8 cellular contexts compared by ENCODE assay signal in the genomic region with DNA sequence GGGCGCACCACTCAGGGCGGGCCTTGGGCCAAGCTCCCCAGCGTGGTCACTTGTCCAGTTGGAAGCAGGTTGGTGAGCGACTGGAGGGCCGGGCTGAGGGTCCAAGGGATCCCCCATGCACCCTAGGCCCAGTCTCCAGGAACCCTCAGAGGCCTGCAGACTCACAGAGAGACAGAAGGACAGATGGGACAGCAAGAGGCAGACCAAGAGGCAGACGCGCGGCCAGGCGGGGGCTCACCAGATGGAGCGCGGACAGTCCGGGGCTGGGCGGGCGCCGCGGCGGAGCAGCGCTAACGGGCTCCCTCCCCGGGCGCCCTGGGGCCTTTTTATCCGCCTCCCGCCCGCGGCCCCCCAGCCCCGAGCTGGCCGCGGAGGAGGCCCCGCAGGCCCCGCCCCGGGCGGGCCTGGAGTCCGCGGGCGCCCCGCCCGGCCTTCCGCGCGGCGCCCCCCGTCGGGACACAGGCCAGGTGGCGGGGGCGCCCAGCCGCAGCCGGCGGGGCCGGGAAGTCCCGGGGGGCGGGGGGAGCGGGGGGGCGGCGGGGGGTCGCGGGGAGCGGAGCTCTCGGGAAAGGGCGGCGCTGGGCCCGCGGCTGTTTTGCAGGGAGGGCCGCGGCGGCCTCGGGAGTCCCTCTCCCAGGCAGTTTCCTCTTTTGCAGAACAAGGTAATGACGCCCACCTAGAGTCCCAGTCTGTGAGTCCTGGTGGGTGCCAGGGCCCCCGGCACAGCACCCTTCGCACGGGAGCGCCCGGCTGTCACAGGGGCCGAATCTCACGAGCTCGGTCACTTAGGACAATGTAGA. TPM values are rescaled to one million over a fixed set of nuclear protein-coding genes. Genes with fewer than 3 reads are reported as not detected.
DNase-seq lines count a peak whose midpoint lies in the region; ATAC-seq and TF ChIP-seq lines count a peak whose summit lies in the region.

TSS of gene LOXL4 (minus strand) at position 301 of the 800 bp plus-strand sequence. CDS start 5,175 bp downstream, outside the sequence.

- peaks cover 16 to 53% (median 18%) of the 10 kb centered on the region in 5 donors for H3K27me3 Mint-ChIP-seq in naive thymus-derived CD8-positive, alpha-beta T cell

- POLR2A ChIA-PET in naive thymus-derived CD8-positive, alpha-beta T cell (lab: Charles Lee), result no interaction called here

- H3K36me3 ChIP-seq in GM06990 (ENCODE audit: control insufficient read depth, insufficient read depth, low read length), result no peaks in the 10 kb centered on the region
- no peaks in the 10 kb centered on the region for H3K36me3 ChIP-seq in esophagus squamous epithelium

- peaks cover 15 to 54% (median 21%) of the 10 kb centered on the region in 3 donors for H3K4me1 ChIP-seq in esophagus squamous epithelium

- H3K36me3 Mint-ChIP-seq in naive thymus-derived CD8-positive, alpha-beta T cell, result peaks cover 0 to 2% (median 0%) of the 10 kb centered on the region in 3 donors

- no peak for TF ChIP-seq POLR2A in esophagus squamous epithelium (IDR thresholded peaks at IDR 0.05)

- no peak for TF ChIP-seq CTCF in GM06990 (IDR thresholded peaks at IDR 0.05; ENCODE audit: insufficient read depth, low read length, poor library complexity, severe bottlenecking)
- TF ChIP-seq CTCF in esophagus squamous epithelium (IDR thresholded peaks at IDR 0.05), result no peak

- ATAC-seq in naive thymus-derived CD8-positive, alpha-beta T cell, result peak; percentile 64 to 65
- ATAC-seq in HG03039 (IDR thresholded peaks at IDR 0.05; ENCODE audit: unreplicated experiment) (no peak), HG02798 (IDR thresholded peaks at IDR 0.05; ENCODE audit: poor library complexity, unreplicated experiment) (no peak)

- H3K27me3 ChIP-seq in GM06990 (replicated peaks; ENCODE audit: control insufficient read depth, insufficient read depth, low read length) (peaks cover 2% of the 10 kb centered on the region; the same call in 1 of the 2 replicates), esophagus squamous epithelium (peaks cover 0 to 70% (median 0%) of the 10 kb centered on the region in 4 donors)

- no CpG with 5 or more reads among the region's 75 CpGs for WGBS in esophagus squamous epithelium, 2 donors

- H3K27ac Mint-ChIP-seq in naive thymus-derived CD8-positive, alpha-beta T cell, result peak within 1 kb of the TSS in 6 of 10 donors; percentile 14 to 79 (median 34)

- H3K9me3 ChIP-seq in esophagus squamous epithelium, result no peaks in the 10 kb centered on the region

- H3K4me1 Mint-ChIP-seq in naive thymus-derived CD8-positive, alpha-beta T cell, result peaks cover 0 to 7% (median 5%) of the 10 kb centered on the region in 4 donors

- peak within 1 kb of the TSS; percentile 61 to 87 (median 74) for H3K4me3 Mint-ChIP-seq in naive thymus-derived CD8-positive, alpha-beta T cell

- H3K4me3 ChIP-seq in GM06990 (replicated peaks; ENCODE audit: low read depth, low read length) (peak within 1 kb of the TSS; percentile 15; the same call in 1 of the 2 replicates), esophagus squamous epithelium (peak within 1 kb of the TSS; percentile 23 to 73 (median 44))

- no peaks in the 10 kb centered on the region for H3K9me3 Mint-ChIP-seq in naive thymus-derived CD8-positive, alpha-beta T cell

- H3K27ac ChIP-seq in esophagus squamous epithelium, result peak within 1 kb of the TSS; percentile 60 to 89 (median 76)

- intact Hi-C loops in esophagus squamous epithelium (cut with DNase I), result loop anchor here (5.0 kb wide), 1 partner anchor 44 kb away; no protein-coding TSS in a partner anchor

- peak; percentile 89 for DNase-seq in 8988T
- no peak for DNase-seq in GM06990 (ENCODE audit: extremely low read depth, insufficient read length)
- DNase-seq in SK-N-DZ (ENCODE audit: low spot score), result peak; percentile 36
- no peak for DNase-seq in esophagus squamous epithelium (lab: John Stamatoyannopoulos, UW)
- no peak for DNase-seq in naive thymus-derived CD8-positive, alpha-beta T cell
- no peak for DNase-seq in activated CD4-positive, CD25-positive, alpha-beta regulatory T cell treated with anti-CD3 and anti-CD28 coated beads, Interleukin-2, amount 50 U/mL, for 72 hours

RNA-seq across cellular contexts. Expression of gene LOXL4, which starts in this region (rescaled TPM):
- polyA plus RNA-seq in SK-N-DZ (2014; cell fraction: cytosol; rRNA removed), result 2.3 and 2.8 TPM in 2 replicates
- polyA plus RNA-seq in SK-N-DZ (2014; cell fraction: nucleus; rRNA removed), result 3.2 and 3.6 TPM in 2 replicates
- total RNA-seq in esophagus squamous epithelium, result 1 to 10 TPM in 2 of 4 donors, under 1 TPM in 2; 0.19 to 3.5 (median 1.4) TPM
- total RNA-seq in naive thymus-derived CD8-positive, alpha-beta T cell, result not detected
- polyA plus RNA-seq in naive thymus-derived CD8-positive, alpha-beta T cell, result under 1 TPM in 1 of 3 donors, not detected in 2; 0.12 TPM

Comparison
In these comparisons a context has a peak if more than half of its experiments do, and no peak if none do; other contexts are left out.
1. Peak in ATAC-seq in naive thymus-derived CD8-positive, alpha-beta T cell; RNA of the gene not detected or under 1 TPM.
2. DNase-seq: peak in 8988T (single experiment) and SK-N-DZ (single experiment); none in GM06990 (single experiment), esophagus squamous epithelium (single experiment), naive thymus-derived CD8-positive, alpha-beta T cell (0 of 10) and activated CD4-positive, CD25-positive, alpha-beta regulatory T cell treated with anti-CD3 and anti-CD28 coated beads, Interleukin-2, amount 50 U/mL, for 72 hours (single experiment).